ENCODE assay signal across 28 cellular contexts in the genomic region with DNA sequence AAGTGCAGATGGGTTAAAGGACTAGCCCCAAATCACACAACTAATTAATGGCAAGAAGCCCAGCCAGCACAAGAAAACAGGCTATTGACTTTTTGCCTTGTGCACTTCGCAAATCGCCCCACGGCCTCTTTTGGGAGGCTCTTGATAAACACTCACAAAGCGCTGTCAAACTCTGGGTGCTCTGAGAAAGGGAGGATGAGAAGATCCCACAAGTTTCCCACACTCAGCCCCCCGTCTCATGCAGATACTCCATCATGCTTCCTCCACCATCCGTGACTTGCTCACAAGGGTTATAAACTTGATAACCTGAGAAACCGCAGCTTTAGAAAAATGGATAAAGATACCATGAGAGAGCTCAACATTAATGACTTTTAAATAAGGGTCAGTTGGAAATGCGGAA.
DNase-seq lines count a peak whose midpoint lies in the region; ATAC-seq, FAIRE-seq and TF ChIP-seq lines count a peak whose summit lies in the region.
"Had no signal": no experiment of that assay in that cellular context is flagged by ENCODE, and none has a peak within 500 bp of the region (broad histone marks: within the 10 kb centered on the region; RNA-seq: fewer than 3 reads in every experiment).

No MANE protein-coding gene starts in this region.

- H3K4me1 ChIP-seq in GM12878 (ENCODE audit: control insufficient read depth, insufficient read depth, low read length) = peaks cover 65% of the 10 kb centered on the region
- H3K4me1 ChIP-seq in neural progenitor cell = peaks cover 12% of the 10 kb centered on the region
- H3K4me1 ChIP-seq in suprapubic skin = peaks cover 45% of the 10 kb centered on the region
- H3K4me1 ChIP-seq: breast epithelium, prostate gland had no signal

- no peaks in the 10 kb centered on the region; a peak in 1 of 4 replicates for H3K36me3 ChIP-seq in GM12878 (ENCODE audit: control insufficient read depth in 2 of 2, insufficient read depth in 2 of 2, low read length in 1 of 2)
- H3K36me3 ChIP-seq in neural progenitor cell = no peaks in the 10 kb centered on the region
- no peaks in the 10 kb centered on the region for H3K36me3 ChIP-seq in suprapubic skin
- H3K36me3 ChIP-seq: breast epithelium, left lung, Peyer's patch, prostate gland, right lobe of liver had no signal

- H3K4me2 ChIP-seq in GM12878 (ENCODE audit: control insufficient read depth, insufficient read depth) (peak overlapping the region; percentile 80; the same call in 1 of the 2 replicates), neural progenitor cell (no peak overlapping the region)

- no peaks in the 10 kb centered on the region for H3F3A ChIP-seq in neural progenitor cell (ENCODE audit: low read depth)

- no peak for FAIRE-seq in GM12878 (lab: Jason Lieb, UNC)
- FAIRE-seq: G401.6 had no signal

- CTCF ChIA-PET in GM12878 (lab: Yijun Ruan, JAX) = interaction anchor here (0.7 to 2.3 kb wide), 15 partner anchors 17 to 709 kb away, joined by 3 to 17 read pairs (median 5); no protein-coding TSS in a partner anchor
- CTCF ChIA-PET in activated CD4-positive, alpha-beta memory T cell treated with anti-CD3 and anti-CD28 coated beads, Interleukin-2, amount 10 ng/mL, durations not matched to agents 7 days and 5 days (lab: Charles Lee) = no interaction called here
- CTCF ChIA-PET in activated CD8-positive, alpha-beta memory T cell treated with anti-CD3 and anti-CD28 coated beads, Interleukin-2, amount 10 ng/mL, durations not matched to agents 7 days and 5 days (lab: Charles Lee) = no interaction called here

- RAD21 ChIA-PET in GM12878 (lab: Charles Lee; ENCODE audit: unreplicated experiment) = interaction anchor here (0.9 to 5.7 kb wide), 20 partner anchors 16 to 705 kb away, joined by 3 to 86 read pairs (median 8); no protein-coding TSS in a partner anchor

- peak; percentile 15 for ATAC-seq in GM18868 (IDR thresholded peaks at IDR 0.05; ENCODE audit: unreplicated experiment)
- no peak for ATAC-seq in GM12878
- ATAC-seq in activated CD8-positive, alpha-beta memory T cell treated with anti-CD3 and anti-CD28 coated beads, Interleukin-2, amount 10 ng/mL, durations not matched to agents 7 days and 5 days = no peak
- ATAC-seq: left lung had no signal

- 0 out of 4 replicates have a peak, but pooled peaks of 1 of the 2 experiments have one; percentile 6 for TF ChIP-seq EP300 in GM12878 (IDR thresholded peaks at IDR 0.05; ENCODE audit: borderline replicate concordance in 1 of 2, control insufficient read depth in 1 of 2, low read depth in 2 of 2, low read length in 2 of 2)
- TF ChIP-seq EP300 in suprapubic skin (IDR thresholded peaks at IDR 0.05) = no peak

- SMC1A ChIA-PET in GM12878 (lab: Charles Lee; ENCODE audit: uncharacterized antibody, unreplicated experiment) = interaction anchor here (0.6 to 8.7 kb wide), 28 partner anchors 9 to 705 kb away, joined by 3 to 131 read pairs (median 6); no protein-coding TSS in a partner anchor

- POLR2A ChIA-PET in GM12878 (lab: Charles Lee) = interaction anchor here (0.8 to 2.0 kb wide), 10 partner anchors 25 to 220 kb away, joined by 3 to 12 read pairs (median 4); partner anchors contain the start of gene EBF1
- POLR2A ChIA-PET in activated CD4-positive, alpha-beta memory T cell treated with anti-CD3 and anti-CD28 coated beads, Interleukin-2, amount 10 ng/mL, durations not matched to agents 7 days and 5 days (lab: Charles Lee) = no interaction called here

- TF ChIP-seq CTCF in GM12878 (IDR thresholded peaks at IDR 0.05 in 2 of 3, conservative IDR thresholded peaks at IDR 0.05 in 1 of 3; ENCODE audit: control insufficient read depth in 2 of 3, extremely low read depth in 1 of 3, insufficient read depth in 1 of 3, low read depth in 3 of 3, low read length in 3 of 3) = no peak
- TF ChIP-seq CTCF in neural progenitor cell (IDR thresholded peaks at IDR 0.05) = no peak
- no peak for TF ChIP-seq CTCF in suprapubic skin (IDR thresholded peaks at IDR 0.05)

- no peak for TF ChIP-seq RAD21 in GM12878 (IDR thresholded peaks at IDR 0.05; ENCODE audit: insufficient read depth, low read depth, low read length)

- peaks cover 71% of the 10 kb centered on the region for H3K4me1 Mint-ChIP-seq in neural progenitor cell
- peaks cover 25% of the 10 kb centered on the region for H3K4me1 Mint-ChIP-seq in activated CD4-positive, alpha-beta memory T cell treated with anti-CD3 and anti-CD28 coated beads, Interleukin-2, amount 10 ng/mL, durations not matched to agents 7 days and 5 days
- H3K4me1 Mint-ChIP-seq in activated CD8-positive, alpha-beta memory T cell treated with anti-CD3 and anti-CD28 coated beads, Interleukin-2, amount 10 ng/mL, durations not matched to agents 7 days and 5 days = peaks cover 22% of the 10 kb centered on the region

- H3K27me3 Mint-ChIP-seq in neural progenitor cell (ENCODE audit: insufficient read depth, low read depth) = no peaks in the 10 kb centered on the region
- H3K27me3 Mint-ChIP-seq in activated CD4-positive, alpha-beta memory T cell treated with anti-CD3 and anti-CD28 coated beads, Interleukin-2, amount 10 ng/mL, durations not matched to agents 7 days and 5 days = no peaks in the 10 kb centered on the region
- H3K27me3 Mint-ChIP-seq in activated CD8-positive, alpha-beta memory T cell treated with anti-CD3 and anti-CD28 coated beads, Interleukin-2, amount 10 ng/mL, durations not matched to agents 7 days and 5 days = peaks cover 14% of the 10 kb centered on the region
- H3K27me3 Mint-ChIP-seq: activated naive CD4-positive, alpha-beta T cell treated with anti-CD3 and anti-CD28 coated beads, Interleukin-2, amount 50 U/mL, for 24 hours had no signal

- intact Hi-C loops in GM12878 (cut with micrococcal nuclease; ENCODE audit: unreplicated experiment) = loop anchor here (1.0 to 2.0 kb wide), 4 partner anchors 42 to 221 kb away; no protein-coding TSS in a partner anchor

- H3K79me2 ChIP-seq in GM12878 (ENCODE audit: control insufficient read depth, insufficient read depth, low read length) (peaks cover 30% of the 10 kb centered on the region), neural progenitor cell (ENCODE audit: low read depth) (no peaks in the 10 kb centered on the region)

- H3K4me3 ChIP-seq in GM12878 (no peak overlapping the region; the same call in 1 of the 2 replicates), neural progenitor cell (no peak overlapping the region), suprapubic skin (no peak overlapping the region)
- H3K4me3 ChIP-seq: breast epithelium, left lung, Peyer's patch, prostate gland, right lobe of liver had no signal

- DNase-seq in DMS 273 (lab: John Stamatoyannopoulos, UW; ENCODE audit: unreplicated experiment) = peak; percentile 76
- DNase-seq in GM12878 (ENCODE audit: low read depth, low spot score) = no peak
- no peak for DNase-seq in neural progenitor cell (ENCODE audit: low spot score)
- DNase-seq in suprapubic skin (ENCODE audit: low spot score in 2 of 2) = no peak
- DNase-seq in DMS114 treated with DMSO at 0.1 percent for 48 hours (lab: John Stamatoyannopoulos, UW; ENCODE audit: unreplicated experiment) = no peak
- DNase-seq in activated CD4-positive, alpha-beta memory T cell treated with anti-CD3 and anti-CD28 coated beads, Interleukin-2, amount 10 ng/mL, durations not matched to agents 7 days and 5 days = no peak
- DNase-seq in activated CD8-positive, alpha-beta memory T cell treated with anti-CD3 and anti-CD28 coated beads, Interleukin-2, amount 10 ng/mL, durations not matched to agents 7 days and 5 days = no peak
- DNase-seq: activated CD4-positive, alpha-beta T cell treated with anti-CD3 and anti-CD28 coated beads for 1 hour; H7; left lung; NCI-H1105; NCI-H1930; nucleus accumbens; Peyer's patch; right lobe of liver; SHP77 treated with DMSO at 0.1 percent for 48 hours; stimulated activated CD4-positive, alpha-beta T cell treated with anti-CD3 and anti-CD28 coated beads, Interleukin-12 subunit alpha, Interleukin-12 subunit beta, amount 100 ng/mL, for 4 hours; stimulated activated CD4-positive, alpha-beta T cell treated with anti-CD3 and anti-CD28 coated beads, Interleukin-2, amount 100 ng/mL, for 48 hours; substantia nigra had no signal

- in situ Hi-C loops in GM12878 (cut with MboI) = no loop called here

- H2AFZ ChIP-seq in GM12878 (ENCODE audit: control insufficient read depth, low read depth, low read length) = peak overlapping the region; percentile 5; the same call in 1 of the 2 replicates
- no peak overlapping the region for H2AFZ ChIP-seq in neural progenitor cell (replicated peaks)

- TF ChIP-seq POLR2A in GM12878 (IDR thresholded peaks at IDR 0.05; ENCODE audit: low read depth, low read length) (no peak), suprapubic skin (IDR thresholded peaks at IDR 0.05) (no peak)

- BruUV-seq in GM12878 (replicated peaks; lab: Mats Ljungman, UMichigan) = no TSS peak

- 37% methylated on average over 8 of the region's 8 CpGs for WGBS in GM12878 (ENCODE audit: insufficient coverage, insufficient replicate concordance, low lambda C conversion rate, missing lambda C conversion rate)
- 88% methylated on average over 8 of the region's 8 CpGs for WGBS in suprapubic skin

- H3K36me3 Mint-ChIP-seq in neural progenitor cell = no peaks in the 10 kb centered on the region
- no peaks in the 10 kb centered on the region for H3K36me3 Mint-ChIP-seq in activated CD4-positive, alpha-beta memory T cell treated with anti-CD3 and anti-CD28 coated beads, Interleukin-2, amount 10 ng/mL, durations not matched to agents 7 days and 5 days (ENCODE audit: low read depth)
- H3K36me3 Mint-ChIP-seq in activated CD8-positive, alpha-beta memory T cell treated with anti-CD3 and anti-CD28 coated beads, Interleukin-2, amount 10 ng/mL, durations not matched to agents 7 days and 5 days = peaks cover 1% of the 10 kb centered on the region
- H3K36me3 Mint-ChIP-seq: activated CD4-positive, alpha-beta memory T cell treated with anti-CD3 and anti-CD28 coated beads for 36 hours; activated naive CD4-positive, alpha-beta T cell treated with anti-CD3 and anti-CD28 coated beads, Interleukin-2, amount 50 U/mL, for 24 hours; type B pancreatic cell had no signal

- H3K27me3 ChIP-seq in GM12878 (replicated peaks in 1 of 2; ENCODE audit: control insufficient read depth in 2 of 2, insufficient read depth in 2 of 2, low read length in 1 of 2) (no peaks in the 10 kb centered on the region), neural progenitor cell (no peaks in the 10 kb centered on the region), suprapubic skin (peaks cover 5% of the 10 kb centered on the region)
- H3K27me3 ChIP-seq: breast epithelium, Peyer's patch, right lobe of liver had no signal

- no peak overlapping the region for H3K4me3 Mint-ChIP-seq in neural progenitor cell
- no peak overlapping the region for H3K4me3 Mint-ChIP-seq in activated CD4-positive, alpha-beta memory T cell treated with anti-CD3 and anti-CD28 coated beads, Interleukin-2, amount 10 ng/mL, durations not matched to agents 7 days and 5 days
- no peak overlapping the region for H3K4me3 Mint-ChIP-seq in activated CD8-positive, alpha-beta memory T cell treated with anti-CD3 and anti-CD28 coated beads, Interleukin-2, amount 10 ng/mL, durations not matched to agents 7 days and 5 days
- H3K4me3 Mint-ChIP-seq: activated CD4-positive, alpha-beta memory T cell treated with anti-CD3 and anti-CD28 coated beads for 36 hours; activated naive CD4-positive, alpha-beta T cell treated with anti-CD3 and anti-CD28 coated beads, Interleukin-2, amount 50 U/mL, for 24 hours; activated T-helper 17 cell treated with anti-CD3 and anti-CD28 coated beads, Interleukin-2, amount 50 U/mL, for 72 hours; type B pancreatic cell had no signal

- H3K9ac ChIP-seq in GM12878 (ENCODE audit: control insufficient read depth, insufficient read depth, low read length) = peak overlapping the region; percentile 62; the same call in 1 of the 2 replicates
- H3K9ac ChIP-seq in neural progenitor cell = no peak overlapping the region

- no peaks in the 10 kb centered on the region for H3K9me3 Mint-ChIP-seq in neural progenitor cell
- H3K9me3 Mint-ChIP-seq in activated CD4-positive, alpha-beta memory T cell treated with anti-CD3 and anti-CD28 coated beads, Interleukin-2, amount 10 ng/mL, durations not matched to agents 7 days and 5 days = no peaks in the 10 kb centered on the region
- H3K9me3 Mint-ChIP-seq in activated CD8-positive, alpha-beta memory T cell treated with anti-CD3 and anti-CD28 coated beads, Interleukin-2, amount 10 ng/mL, durations not matched to agents 7 days and 5 days (ENCODE audit: low read depth) = no peaks in the 10 kb centered on the region
- H3K9me3 Mint-ChIP-seq: activated CD4-positive, alpha-beta memory T cell treated with anti-CD3 and anti-CD28 coated beads for 36 hours; activated naive CD4-positive, alpha-beta T cell treated with anti-CD3 and anti-CD28 coated beads, Interleukin-2, amount 50 U/mL, for 24 hours; activated T-helper 17 cell treated with anti-CD3 and anti-CD28 coated beads, Interleukin-2, amount 50 U/mL, for 72 hours; type B pancreatic cell had no signal

- no peaks in the 10 kb centered on the region for H4K20me1 ChIP-seq in GM12878 (ENCODE audit: control insufficient read depth, insufficient read depth)
- no peaks in the 10 kb centered on the region for H4K20me1 ChIP-seq in neural progenitor cell (ENCODE audit: low read depth)

- peak overlapping the region; percentile 51 for H3K27ac Mint-ChIP-seq in neural progenitor cell
- no peak overlapping the region for H3K27ac Mint-ChIP-seq in activated CD4-positive, alpha-beta memory T cell treated with anti-CD3 and anti-CD28 coated beads, Interleukin-2, amount 10 ng/mL, durations not matched to agents 7 days and 5 days
- H3K27ac Mint-ChIP-seq in activated CD8-positive, alpha-beta memory T cell treated with anti-CD3 and anti-CD28 coated beads, Interleukin-2, amount 10 ng/mL, durations not matched to agents 7 days and 5 days = no peak overlapping the region
- H3K27ac Mint-ChIP-seq: activated CD4-positive, alpha-beta memory T cell treated with anti-CD3 and anti-CD28 coated beads for 36 hours; activated naive CD4-positive, alpha-beta T cell treated with anti-CD3 and anti-CD28 coated beads, Interleukin-2, amount 50 U/mL, for 24 hours had no signal

- H3K9me3 ChIP-seq in GM12878 (replicated peaks; ENCODE audit: control insufficient read depth, insufficient read depth, low read length) (no peaks in the 10 kb centered on the region), neural progenitor cell (ENCODE audit: low read depth) (no peaks in the 10 kb centered on the region), suprapubic skin (no peaks in the 10 kb centered on the region)
- H3K9me3 ChIP-seq: breast epithelium, left lung, Peyer's patch, prostate gland, right lobe of liver had no signal

- peak overlapping the region; percentile 83 for H3K27ac ChIP-seq in GM12878 (ENCODE audit: control insufficient read depth, insufficient read depth)
- no peak overlapping the region for H3K27ac ChIP-seq in neural progenitor cell
- H3K27ac ChIP-seq in suprapubic skin = no peak overlapping the region
- H3K27ac ChIP-seq: breast epithelium, epithelial cell of prostate, left lung, prostate gland, right lobe of liver had no signal
